ENCODE assay signal across 8 cellular contexts in genomic region chr2:110770696-110771425, GRCh38. TPM values are rescaled to one million over a fixed set of nuclear protein-coding genes. Genes with fewer than 3 reads are reported as not detected.
DNase-seq lines count a peak whose midpoint lies in the region; ATAC-seq and TF ChIP-seq lines count a peak whose summit lies in the region.

No MANE protein-coding gene starts in this region.

- no peaks in the 10 kb centered on the region for H3K36me3 ChIP-seq in CD8-positive, alpha-beta T cell (ENCODE audit: insufficient read depth, low read length)

- peak; percentile 59 for DNase-seq in DMS 273 (lab: John Stamatoyannopoulos, UW; ENCODE audit: unreplicated experiment)
- DNase-seq in DMS 273 treated with DMSO at 0.1 percent for 48 hours (lab: John Stamatoyannopoulos, UW): no peak
- peak; percentile 45 for DNase-seq in glomerular visceral epithelial cell (ENCODE audit: extremely low spot score)
- no peak for DNase-seq in type B pancreatic cell (ENCODE audit: extremely low spot score, unreplicated experiment)
- DNase-seq in CD8-positive, alpha-beta T cell: no peak
- DNase-seq in HT-29 (ENCODE audit: low spot score): no peak

- no peak overlapping the region for H3K27ac ChIP-seq in CD8-positive, alpha-beta T cell (ENCODE audit: low read depth, low read length)

- H3K4me1 ChIP-seq in CD8-positive, alpha-beta T cell (ENCODE audit: insufficient read depth, low read length): no peaks in the 10 kb centered on the region

- CTCF ChIA-PET in CD8-positive, alpha-beta T cell (lab: Charles Lee): interaction anchor here (0.9 to 1.7 kb wide), 3 partner anchors 13 to 41 kb away, joined by 3 to 5 read pairs (median 3); no protein-coding TSS in a partner anchor

- H3K27me3 ChIP-seq in CD8-positive, alpha-beta T cell (ENCODE audit: insufficient read depth, low read length): no peaks in the 10 kb centered on the region

- no peak for TF ChIP-seq CTCF in type B pancreatic cell (conservative IDR thresholded peaks at IDR 0.05)
- TF ChIP-seq CTCF in CD8-positive, alpha-beta T cell (IDR thresholded peaks at IDR 0.05): no peak

- intact Hi-C loops in CD8-positive, alpha-beta T cell (cut with DNase I, micrococcal nuclease): no loop called here

- no peaks in the 10 kb centered on the region for H3K9me3 ChIP-seq in CD8-positive, alpha-beta T cell (ENCODE audit: low read length)

- no peaks in the 10 kb centered on the region for H3K9me3 Mint-ChIP-seq in type B pancreatic cell
- no peaks in the 10 kb centered on the region for H3K9me3 Mint-ChIP-seq in CD8-positive, alpha-beta T cell

- no peak overlapping the region for H3K27ac Mint-ChIP-seq in type B pancreatic cell
- no peak overlapping the region for H3K27ac Mint-ChIP-seq in CD8-positive, alpha-beta T cell

- no peak overlapping the region for H3K4me3 ChIP-seq in CD8-positive, alpha-beta T cell (ENCODE audit: low read depth, low read length)

- no peaks in the 10 kb centered on the region for H3K36me3 Mint-ChIP-seq in type B pancreatic cell
- H3K36me3 Mint-ChIP-seq in CD8-positive, alpha-beta T cell: no peaks in the 10 kb centered on the region

- POLR2A ChIA-PET in CD8-positive, alpha-beta T cell (lab: Charles Lee): no interaction called here

- H3K4me1 Mint-ChIP-seq in type B pancreatic cell (ENCODE audit: unreplicated experiment): peaks cover 17% of the 10 kb centered on the region
- no peaks in the 10 kb centered on the region for H3K4me1 Mint-ChIP-seq in CD8-positive, alpha-beta T cell (ENCODE audit: low read depth)

- ATAC-seq in CD8-positive, alpha-beta T cell: no peak
- no peak for ATAC-seq in HG02798 (IDR thresholded peaks at IDR 0.05; ENCODE audit: poor library complexity, unreplicated experiment)

- H3K4me3 Mint-ChIP-seq in type B pancreatic cell: peak overlapping the region; percentile 32
- H3K4me3 Mint-ChIP-seq in CD8-positive, alpha-beta T cell: no peak overlapping the region

- H3K27me3 Mint-ChIP-seq in type B pancreatic cell: peaks cover 31% of the 10 kb centered on the region
- peaks cover 11% of the 10 kb centered on the region for H3K27me3 Mint-ChIP-seq in CD8-positive, alpha-beta T cell (ENCODE audit: low read depth)

TF ChIP-seq in PFSK-1, 5 proteins besides CTCF, POLR2A, EP300 and RAD21:
- peak; percentile 95; the same call in 1 of the 2 replicates for TF ChIP-seq SIN3A (IDR thresholded peaks at IDR 0.05; ENCODE audit: borderline replicate concordance, insufficient read depth, low read length)
- no peak for TF ChIP-seq POLR2AphosphoS5 (IDR thresholded peaks at IDR 0.05; ENCODE audit: low read depth, low read length)
- TF ChIP-seq FOXP2 (optimal IDR thresholded peaks at IDR 0.05; ENCODE audit: borderline replicate concordance, extremely low read depth, extremely low read length, insufficient read depth): peak; percentile 69
- TF ChIP-seq, protein P1, sequence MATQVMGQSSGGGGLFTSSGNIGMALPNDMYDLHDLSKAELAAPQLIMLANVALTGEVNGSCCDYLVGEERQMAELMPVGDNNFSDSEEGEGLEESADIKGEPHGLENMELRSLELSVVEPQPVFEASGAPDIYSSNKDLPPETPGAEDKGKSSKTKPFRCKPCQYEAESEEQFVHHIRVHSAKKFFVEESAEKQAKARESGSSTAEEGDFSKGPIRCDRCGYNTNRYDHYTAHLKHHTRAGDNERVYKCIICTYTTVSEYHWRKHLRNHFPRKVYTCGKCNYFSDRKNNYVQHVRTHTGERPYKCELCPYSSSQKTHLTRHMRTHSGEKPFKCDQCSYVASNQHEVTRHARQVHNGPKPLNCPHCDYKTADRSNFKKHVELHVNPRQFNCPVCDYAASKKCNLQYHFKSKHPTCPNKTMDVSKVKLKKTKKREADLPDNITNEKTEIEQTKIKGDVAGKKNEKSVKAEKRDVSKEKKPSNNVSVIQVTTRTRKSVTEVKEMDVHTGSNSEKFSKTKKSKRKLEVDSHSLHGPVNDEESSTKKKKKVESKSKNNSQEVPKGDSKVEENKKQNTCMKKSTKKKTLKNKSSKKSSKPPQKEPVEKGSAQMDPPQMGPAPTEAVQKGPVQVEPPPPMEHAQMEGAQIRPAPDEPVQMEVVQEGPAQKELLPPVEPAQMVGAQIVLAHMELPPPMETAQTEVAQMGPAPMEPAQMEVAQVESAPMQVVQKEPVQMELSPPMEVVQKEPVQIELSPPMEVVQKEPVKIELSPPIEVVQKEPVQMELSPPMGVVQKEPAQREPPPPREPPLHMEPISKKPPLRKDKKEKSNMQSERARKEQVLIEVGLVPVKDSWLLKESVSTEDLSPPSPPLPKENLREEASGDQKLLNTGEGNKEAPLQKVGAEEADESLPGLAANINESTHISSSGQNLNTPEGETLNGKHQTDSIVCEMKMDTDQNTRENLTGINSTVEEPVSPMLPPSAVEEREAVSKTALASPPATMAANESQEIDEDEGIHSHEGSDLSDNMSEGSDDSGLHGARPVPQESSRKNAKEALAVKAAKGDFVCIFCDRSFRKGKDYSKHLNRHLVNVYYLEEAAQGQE (IDR thresholded peaks at IDR 0.05; ENCODE audit: insufficient read depth in 1 of 2, low read depth in 2 of 2, low read length in 2 of 2): peak; percentile 81 to 91
TF ChIP-seq in PFSK-1: peak in this region for 3.

RNA-seq across cellular contexts. Expression of gene ACOXL, which starts 38.5 kb away (rescaled TPM):
- not detected for polyA plus RNA-seq in PFSK-1 (2012; ENCODE audit: insufficient read length, low read depth)
- 1.4 and 10.7 TPM in 2 replicates for total RNA-seq in type B pancreatic cell (ENCODE audit: low replicate concordance)
- not detected for total RNA-seq in CD8-positive, alpha-beta T cell
- total RNA-seq in HT-29 (2014; rRNA removed; shearing (Covaris generic)): 3.9 and 5.3 TPM in 2 replicates

Comparison
In these comparisons a context has a peak if more than half of its experiments do, and no peak if none do; other contexts are left out.
1. DNase-seq: peak in DMS 273 (single experiment) and glomerular visceral epithelial cell (single experiment); none in DMS 273 treated with DMSO at 0.1 percent for 48 hours (single experiment), type B pancreatic cell (single experiment), CD8-positive, alpha-beta T cell (0 of 7) and HT-29 (single experiment).